ENCODE assay signal across 9 cellular contexts in the genomic region with DNA sequence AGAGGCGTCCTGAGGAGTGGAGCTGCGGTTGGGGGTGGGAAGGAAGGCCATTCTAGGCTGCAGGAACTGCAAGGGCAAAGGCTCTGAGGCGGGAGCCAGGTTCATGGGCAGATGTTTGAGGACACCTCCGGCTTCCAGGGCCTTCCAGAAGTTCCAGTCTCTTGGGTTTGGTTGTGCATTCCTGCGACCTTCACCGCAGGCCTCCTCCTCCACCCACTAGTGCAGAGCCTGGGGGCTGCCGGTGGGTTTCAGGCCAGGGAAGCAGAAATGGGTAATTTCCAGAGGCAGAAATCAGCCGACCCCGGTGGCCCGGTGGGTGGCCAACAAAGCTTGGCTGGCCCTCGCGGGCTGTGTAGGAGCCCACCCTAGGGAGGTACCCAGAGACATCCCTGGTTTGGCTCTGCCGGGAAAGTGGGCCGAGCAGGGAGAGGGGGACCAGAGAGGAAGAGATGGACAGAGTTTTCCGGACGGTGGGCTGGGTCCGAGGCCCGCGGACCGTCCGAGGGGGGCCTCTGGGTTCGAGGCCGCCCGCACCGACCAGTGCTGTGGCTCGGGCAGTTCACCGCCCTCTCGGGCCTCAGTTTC. TPM values are rescaled to one million over a fixed set of nuclear protein-coding genes. Genes with fewer than 3 reads are reported as not detected.
A peak's percentile ranks its signal among the peaks of the same experiment; 100 is the strongest.
DNase-seq lines count a peak whose midpoint lies in the region; ATAC-seq and TF ChIP-seq lines count a peak whose summit lies in the region.
"Had no signal": no experiment of that assay in that cellular context is flagged by ENCODE, and none has a peak within 500 bp of the region (broad histone marks: within the 10 kb centered on the region; RNA-seq: fewer than 3 reads in every experiment).

No MANE protein-coding gene starts in this region.

- ATAC-seq in HG02623 (IDR thresholded peaks at IDR 0.05; ENCODE audit: unreplicated experiment): no peak

- H3K27me3 Mint-ChIP-seq in CD4-positive, alpha-beta memory T cell: no peaks in the 10 kb centered on the region

- WGBS in prostate gland: 62% methylated on average over 28 of the region's 28 CpGs

- no peaks in the 10 kb centered on the region for H3K27me3 ChIP-seq in CD4-positive, alpha-beta memory T cell (ENCODE audit: insufficient read depth, low read length)
- no peaks in the 10 kb centered on the region for H3K27me3 ChIP-seq in prostate gland (replicated peaks; ENCODE audit: insufficient read depth)

- H3K36me3 Mint-ChIP-seq in CD4-positive, alpha-beta memory T cell: peaks cover 0 to 4% of the 10 kb centered on the region in 2 donors

- peaks cover 44% of the 10 kb centered on the region for H3K4me1 ChIP-seq in CD4-positive, alpha-beta memory T cell (ENCODE audit: insufficient read depth, low read length)
- peaks cover 12% of the 10 kb centered on the region for H3K4me1 ChIP-seq in prostate gland (replicated peaks)

- H3K27ac ChIP-seq in CD4-positive, alpha-beta memory T cell (ENCODE audit: low read depth, low read length): peak overlapping the region; percentile 57
- peak overlapping the region; percentile 84 to 88 for H3K27ac ChIP-seq in prostate gland
- H3K27ac ChIP-seq: PC-9 had no signal

- H3K9me3 ChIP-seq in CD4-positive, alpha-beta memory T cell (ENCODE audit: control insufficient read depth in 1 of 2, low read length in 2 of 2): no peaks in the 10 kb centered on the region
- H3K9me3 ChIP-seq in prostate gland: no peaks in the 10 kb centered on the region

- H3K9me3 Mint-ChIP-seq in CD4-positive, alpha-beta memory T cell: no peaks in the 10 kb centered on the region

- no peak for DNase-seq in CD4-positive, alpha-beta memory T cell
- DNase-seq in fibroblast of mammary gland (ENCODE audit: low read depth) (no peak), prostate gland (ENCODE audit: low spot score) (no peak), glomerular visceral epithelial cell (ENCODE audit: extremely low spot score) (no peak), RKO (ENCODE audit: low spot score) (no peak), NCI-H345 (lab: John Stamatoyannopoulos, UW) (no peak)

- H3K27ac Mint-ChIP-seq in CD4-positive, alpha-beta memory T cell: peak overlapping the region in 5 of 7 donors; percentile 47 to 78 (median 59)

- CTCF ChIA-PET in CD4-positive, alpha-beta memory T cell (lab: Charles Lee; ENCODE audit: partially characterized antibody): no interaction called here

- intact Hi-C loops in CD4-positive, alpha-beta memory T cell (cut with micrococcal nuclease): loop anchor here (5.0 to 10.0 kb wide), 3 partner anchors 106 to 541 kb away; partner anchors contain the start of genes POLDIP3, SEPTIN3 and SNU13
- intact Hi-C loops in prostate gland (cut with DNase I): no loop called here

- peaks cover 18 to 62% (median 35%) of the 10 kb centered on the region in 4 donors for H3K4me1 Mint-ChIP-seq in CD4-positive, alpha-beta memory T cell

- POLR2A ChIA-PET in CD4-positive, alpha-beta memory T cell (lab: Charles Lee; ENCODE audit: partially characterized antibody): interaction anchor here (0.6 to 1.0 kb wide), 2 partner anchors 16 to 242 kb away, joined by 4 to 5 read pairs; partner anchors contain the start of gene NDUFA6

- H3K4me3 Mint-ChIP-seq in CD4-positive, alpha-beta memory T cell: peak overlapping the region; percentile 62 to 80 (median 67)

- TF ChIP-seq CTCF in WI38 (IDR thresholded peaks at IDR 0.05; ENCODE audit: low read depth, low read length) (no peak), fibroblast of mammary gland (conservative IDR thresholded peaks at IDR 0.05; ENCODE audit: control insufficient read depth, insufficient read depth, low read depth, low read length) (no peak), prostate gland (IDR thresholded peaks at IDR 0.05) (no peak)

- no peaks in the 10 kb centered on the region for H3K36me3 ChIP-seq in CD4-positive, alpha-beta memory T cell (ENCODE audit: insufficient read depth, low read length)
- no peaks in the 10 kb centered on the region for H3K36me3 ChIP-seq in prostate gland

- H3K4me3 ChIP-seq in CD4-positive, alpha-beta memory T cell (ENCODE audit: low read length in 2 of 2): peak overlapping the region in 1 of 2 donors; percentile 33
- H3K4me3 ChIP-seq in WI38 (ENCODE audit: low read depth, low read length) (peak overlapping the region; percentile 66), fibroblast of mammary gland (ENCODE audit: control insufficient read depth, low read depth, low read length) (peak overlapping the region; percentile 66), prostate gland (peak overlapping the region; percentile 62 to 63)
- H3K4me3 ChIP-seq: PC-9 had no signal

- no peak for TF ChIP-seq POLR2A in prostate gland (IDR thresholded peaks at IDR 0.05)

RNA-seq across cellular contexts. Expression of gene PHETA2, which starts 0.4 kb away (rescaled TPM):
- 1 to 10 TPM; 1.7 to 1.9 TPM for total RNA-seq in CD4-positive, alpha-beta memory T cell
- polyA plus RNA-seq in CD4-positive, alpha-beta memory T cell: 1 to 10 TPM in 1 of 2 donors, under 1 TPM in 1; 0.69 to 1.6 TPM
- total RNA-seq in prostate gland: 10 to 100 TPM in 1 of 2 donors, 1 to 10 TPM in 1; 8.5 to 11.2 TPM

RNA-seq across cellular contexts. Expression of gene NAGA, which starts 3.0 kb away (rescaled TPM):
- total RNA-seq in CD4-positive, alpha-beta memory T cell: 10 to 100 TPM; 13.9 to 14.5 TPM
- polyA plus RNA-seq in CD4-positive, alpha-beta memory T cell: 10 to 100 TPM; 18.0 to 25.4 TPM
- 10 to 100 TPM; 41.5 to 47.1 TPM for total RNA-seq in prostate gland

RNA-seq across cellular contexts. Expression of gene SMDT1, which starts 5.8 kb away (rescaled TPM):
- total RNA-seq in CD4-positive, alpha-beta memory T cell: 100 to 1,000 TPM; 101 to 105 TPM
- polyA plus RNA-seq in CD4-positive, alpha-beta memory T cell: 100 to 1,000 TPM; 172 to 279 TPM
- total RNA-seq in prostate gland: 10 to 100 TPM; 19.1 to 35.8 TPM

RNA-seq across cellular contexts. Expression of gene NDUFA6, which starts 16.9 kb away (rescaled TPM):
- 10 to 100 TPM; 42.1 to 44.4 TPM for total RNA-seq in CD4-positive, alpha-beta memory T cell
- 100 to 1,000 TPM; 137 to 153 TPM for polyA plus RNA-seq in CD4-positive, alpha-beta memory T cell
- total RNA-seq in prostate gland: 10 to 100 TPM; 52.9 to 53.1 TPM

RNA-seq across cellular contexts. Expression of gene CYP2D6, which starts 57.0 kb away (rescaled TPM):
- 10 to 100 TPM in 1 of 2 experiments, 1 to 10 TPM in 1; 8.8 to 10.7 TPM for total RNA-seq in CD4-positive, alpha-beta memory T cell
- under 1 TPM in 1 of 2 donors, not detected in 1; 0.23 TPM for polyA plus RNA-seq in CD4-positive, alpha-beta memory T cell
- 1 to 10 TPM in 1 of 2 donors, under 1 TPM in 1; 0.73 to 5.2 TPM for total RNA-seq in prostate gland
